Comparison of ENCODE assay signal across 27 cellular contexts in the genomic region with DNA sequence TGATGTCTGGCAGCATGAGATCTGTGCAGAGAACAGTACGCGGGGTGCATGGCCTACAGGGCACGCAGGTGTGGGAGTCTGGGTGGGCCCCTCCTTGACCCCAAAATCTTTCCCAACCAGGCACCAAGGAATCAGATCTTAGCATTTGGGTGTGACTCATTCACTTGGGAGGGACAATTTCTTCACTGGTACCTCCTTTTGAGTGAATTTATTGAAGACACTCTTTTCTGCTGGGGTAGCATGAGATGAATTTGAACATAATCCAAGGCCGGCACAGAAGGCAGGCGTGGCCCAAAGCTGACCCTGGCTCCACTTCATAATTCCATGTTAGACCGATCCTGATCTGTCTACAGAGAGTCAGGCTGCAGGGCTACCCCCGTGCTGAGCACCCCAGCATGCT.
"Had no signal": no experiment of that assay in that cellular context is flagged by ENCODE, and none has a peak within 500 bp of the region (broad histone marks: within the 10 kb centered on the region; RNA-seq: fewer than 3 reads in every experiment).

No MANE protein-coding gene starts in this region.

- H3K27me3 ChIP-seq: Peyer's patch, SJCRH30 had no signal

- H3K4me3 ChIP-seq: Peyer's patch, SJCRH30 had no signal

- H3K27ac ChIP-seq: Peyer's patch, SJCRH30 had no signal

- H3K9me3 ChIP-seq: Peyer's patch had no signal

- ATAC-seq: HepG2, PC-3, Right ventricle myocardium inferior, SK-N-SH treated with all-trans-retinoic acid at 6 μM for 48 hours had no signal

- H3K36me3 ChIP-seq: Peyer's patch, SJCRH30 had no signal

- DNase-seq: IMR-90, Karpas-422, KG1, MM.1S, MV-4-11, NCI-H1092, NCI-H1105 treated with DMSO at 0.1 percent for 48 hours, NCI-H1417 treated with DMSO at 0.1 percent for 48 hours, NCI-H146, NCI-H1694 treated with DMSO at 0.1 percent for 48 hours, NCI-H2029, NCI-H2081 treated with DMSO at 0.1 percent for 48 hours, NCI-H2171, NCI-H226, NCI-H446, NCI-H510A, NCI-H524 treated with DMSO at 0.1 percent for 48 hours, NCI-H69, NCI-H774, PC-3, Peyer's patch, SHP77 treated with DMSO at 0.1 percent for 48 hours, SJCRH30, T-helper 1 cell had no signal
